In the genomic region with DNA sequence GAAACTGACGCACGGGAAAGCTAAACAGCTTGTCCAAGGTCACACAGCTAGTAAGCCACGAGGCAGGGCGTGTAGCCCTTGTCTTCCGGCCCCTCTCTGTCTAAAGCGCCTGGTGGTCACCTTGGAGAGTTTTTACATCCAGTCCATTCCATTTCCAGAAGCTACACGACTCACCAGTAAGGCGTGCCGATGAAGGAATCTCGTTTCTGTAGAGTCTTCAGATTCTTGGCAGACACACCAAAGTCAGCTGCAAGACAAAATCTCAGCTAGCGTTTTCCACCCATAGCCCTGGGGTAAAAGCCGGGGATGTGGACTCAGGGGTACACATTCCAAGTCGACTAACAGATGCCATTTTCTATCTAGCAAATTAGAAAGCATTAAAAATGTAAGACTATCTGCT, we compare ENCODE assay signal across 10 cellular contexts.
DNase-seq lines count a peak whose midpoint lies in the region; ATAC-seq and TF ChIP-seq lines count a peak whose summit lies in the region.
"Had no signal": no experiment of that assay in that cellular context is flagged by ENCODE, and none has a peak within 500 bp of the region (broad histone marks: within the 10 kb centered on the region; RNA-seq: fewer than 3 reads in every experiment).

No MANE protein-coding gene starts in this region.

- H3K27me3 ChIP-seq in CD4-positive, CD25-positive, alpha-beta regulatory T cell (ENCODE audit: control insufficient read depth, insufficient read depth, low read length) = no peaks in the 10 kb centered on the region
- no peaks in the 10 kb centered on the region for H3K27me3 ChIP-seq in neural cell (ENCODE audit: insufficient read depth, low read depth, low read length)

- no peak for TF ChIP-seq CTCF in OCI-LY7 (conservative IDR thresholded peaks at IDR 0.05; ENCODE audit: low read length)
- TF ChIP-seq CTCF in neural cell (IDR thresholded peaks at IDR 0.05; ENCODE audit: poor library complexity, severe bottlenecking) = no peak

- peak overlapping the region; percentile 24 for H3K4me3 ChIP-seq in CD4-positive, CD25-positive, alpha-beta regulatory T cell (ENCODE audit: low read depth, low read length)
- H3K4me3 ChIP-seq in OCI-LY7 (ENCODE audit: low read depth, low read length, poor library complexity, severe bottlenecking) = no peak overlapping the region
- peak overlapping the region; percentile 52 for H3K4me3 ChIP-seq in neural cell (ENCODE audit: low read length)

- H3K27ac ChIP-seq in CD4-positive, CD25-positive, alpha-beta regulatory T cell (ENCODE audit: insufficient read depth, low read length, poor library complexity, severe bottlenecking) = peak overlapping the region; percentile 60
- H3K27ac ChIP-seq in OCI-LY7 (ENCODE audit: low read depth, low read length, poor library complexity, severe bottlenecking) (peak overlapping the region; percentile 19), neural cell (ENCODE audit: low read length) (no peak overlapping the region)
- H3K27ac ChIP-seq: thoracic aorta had no signal

- peak overlapping the region in 2 of 4 donors; percentile 11 to 27 for H3K4me3 Mint-ChIP-seq in CD4-positive, CD25-positive, alpha-beta regulatory T cell

- H3K9me3 ChIP-seq in CD4-positive, CD25-positive, alpha-beta regulatory T cell (ENCODE audit: control insufficient read depth in 2 of 2, low read length in 2 of 2) = no peaks in the 10 kb centered on the region
- H3K9me3 ChIP-seq in OCI-LY7 (ENCODE audit: low read length) (no peaks in the 10 kb centered on the region), neural cell (ENCODE audit: low read length) (no peaks in the 10 kb centered on the region)
- H3K9me3 ChIP-seq: thoracic aorta had no signal

- H3K27ac Mint-ChIP-seq in CD4-positive, CD25-positive, alpha-beta regulatory T cell = peak overlapping the region; percentile 15 to 67 (median 52)
- H3K27ac Mint-ChIP-seq: progenitor cell of endocrine pancreas had no signal

- DNase-seq in CD4-positive, CD25-positive, alpha-beta regulatory T cell = no peak
- no peak for DNase-seq in OCI-LY7 (ENCODE audit: low spot score)
- DNase-seq in dedifferentiated amniotic fluid mesenchymal stem cell (ENCODE audit: extremely low spot score) = peak; percentile 85
- DNase-seq in SKM-1 (lab: John Stamatoyannopoulos, UW; ENCODE audit: unreplicated experiment) = no peak
- DNase-seq in mucosa of gallbladder (ENCODE audit: low spot score) = no peak
- DNase-seq in NCI-H2227 treated with DMSO at 0.1 percent for 48 hours (lab: John Stamatoyannopoulos, UW) = no peak
- DNase-seq in effector CD4-positive, alpha-beta T cell = no peak

- peaks cover 27% of the 10 kb centered on the region for H3K36me3 Mint-ChIP-seq in CD4-positive, CD25-positive, alpha-beta regulatory T cell

- BruUV-seq in OCI-LY7 (replicated peaks; lab: Mats Ljungman, UMichigan) = no TSS peak

- CTCF ChIA-PET in OCI-LY7 (lab: Charles Lee; ENCODE audit: unreplicated experiment) = interaction anchor here (2.1 kb wide), 1 partner anchor 81 kb away, joined by 13 read pairs; a partner anchor contains a TSS

- no peak overlapping the region for H3K9ac ChIP-seq in neural cell (ENCODE audit: low read length)

- no peak overlapping the region; the same call in 1 of the 2 replicates for H2AFZ ChIP-seq in OCI-LY7 (ENCODE audit: low read length)
- no peak overlapping the region for H2AFZ ChIP-seq in neural cell (ENCODE audit: low read depth, low read length)

- no peaks in the 10 kb centered on the region for H3K9me2 ChIP-seq in OCI-LY7 (ENCODE audit: insufficient read depth, low read length)
- no peaks in the 10 kb centered on the region for H3K9me2 ChIP-seq in neural cell (ENCODE audit: insufficient read depth, low read length)

- peaks cover under 1% of the 10 kb centered on the region for H3K27me3 Mint-ChIP-seq in CD4-positive, CD25-positive, alpha-beta regulatory T cell
- H3K27me3 Mint-ChIP-seq: progenitor cell of endocrine pancreas had no signal

- no peaks in the 10 kb centered on the region for H3K79me2 ChIP-seq in OCI-LY7 (ENCODE audit: insufficient read depth, low read depth, low read length)
- no peaks in the 10 kb centered on the region for H3K79me2 ChIP-seq in neural cell (replicated peaks; ENCODE audit: insufficient read depth, low read length)

- H3F3A ChIP-seq in neural cell (ENCODE audit: insufficient read depth, low read length, poor library complexity, severe bottlenecking) = no peaks in the 10 kb centered on the region

- intact Hi-C loops in OCI-LY7 (cut with micrococcal nuclease; ENCODE audit: unreplicated experiment) = loop anchor here (1.0 to 2.0 kb wide), 2 partner anchors 81 to 185 kb away; a partner anchor contains a TSS

- H3K9me3 Mint-ChIP-seq in CD4-positive, CD25-positive, alpha-beta regulatory T cell = no peaks in the 10 kb centered on the region

- H3K4me2 ChIP-seq in OCI-LY7 (ENCODE audit: low read length) = peak overlapping the region; percentile 65; the same call in 1 of the 2 replicates
- no peak overlapping the region for H3K4me2 ChIP-seq in neural cell (ENCODE audit: low read length)

- peaks cover 9 to 64% (median 39%) of the 10 kb centered on the region in 4 donors for H3K4me1 Mint-ChIP-seq in CD4-positive, CD25-positive, alpha-beta regulatory T cell

- no peaks in the 10 kb centered on the region for H4K20me1 ChIP-seq in OCI-LY7 (ENCODE audit: insufficient read depth, low read length)
- no peaks in the 10 kb centered on the region for H4K20me1 ChIP-seq in neural cell (ENCODE audit: insufficient read depth)

- ATAC-seq in CD4-positive, CD25-positive, alpha-beta regulatory T cell (ENCODE audit: low read depth in 2 of 2) = no peak

- H3K4me1 ChIP-seq in CD4-positive, CD25-positive, alpha-beta regulatory T cell (ENCODE audit: control insufficient read depth, insufficient read depth, low read length, poor library complexity, severe bottlenecking) = peaks cover 51% of the 10 kb centered on the region
- H3K4me1 ChIP-seq in OCI-LY7 (ENCODE audit: insufficient read depth, low read length, poor library complexity, severe bottlenecking) = peaks cover 39% of the 10 kb centered on the region

- no peak for TF ChIP-seq EP300 in neural cell (conservative IDR thresholded peaks at IDR 0.05; ENCODE audit: poor library complexity, severe bottlenecking)

- no peak for TF ChIP-seq RAD21 in neural cell (conservative IDR thresholded peaks at IDR 0.05)

- POLR2A ChIA-PET in OCI-LY7 (lab: Charles Lee) = interaction anchor here (1.1 kb wide), 1 partner anchor 49 kb away, joined by 3 read pairs; no protein-coding TSS in a partner anchor

- H3K36me3 ChIP-seq in CD4-positive, CD25-positive, alpha-beta regulatory T cell (ENCODE audit: control insufficient read depth, insufficient read depth, low read length) = peaks cover 55% of the 10 kb centered on the region
- H3K36me3 ChIP-seq in OCI-LY7 (ENCODE audit: insufficient read depth, low read length) (peaks cover 34% of the 10 kb centered on the region; the same call in 1 of the 2 replicates), neural cell (ENCODE audit: insufficient read depth, low read length) (no peaks in the 10 kb centered on the region)
- H3K36me3 ChIP-seq: thoracic aorta had no signal

TF ChIP-seq in neural cell, 6 proteins besides CTCF, POLR2A, EP300 and RAD21:
- no peak for TF ChIP-seq TAF1 (IDR thresholded peaks at IDR 0.05; ENCODE audit: low read depth)
- no peak for TF ChIP-seq MXI1 (conservative IDR thresholded peaks at IDR 0.05; ENCODE audit: poor library complexity, severe bottlenecking)
- TF ChIP-seq, protein P1, sequence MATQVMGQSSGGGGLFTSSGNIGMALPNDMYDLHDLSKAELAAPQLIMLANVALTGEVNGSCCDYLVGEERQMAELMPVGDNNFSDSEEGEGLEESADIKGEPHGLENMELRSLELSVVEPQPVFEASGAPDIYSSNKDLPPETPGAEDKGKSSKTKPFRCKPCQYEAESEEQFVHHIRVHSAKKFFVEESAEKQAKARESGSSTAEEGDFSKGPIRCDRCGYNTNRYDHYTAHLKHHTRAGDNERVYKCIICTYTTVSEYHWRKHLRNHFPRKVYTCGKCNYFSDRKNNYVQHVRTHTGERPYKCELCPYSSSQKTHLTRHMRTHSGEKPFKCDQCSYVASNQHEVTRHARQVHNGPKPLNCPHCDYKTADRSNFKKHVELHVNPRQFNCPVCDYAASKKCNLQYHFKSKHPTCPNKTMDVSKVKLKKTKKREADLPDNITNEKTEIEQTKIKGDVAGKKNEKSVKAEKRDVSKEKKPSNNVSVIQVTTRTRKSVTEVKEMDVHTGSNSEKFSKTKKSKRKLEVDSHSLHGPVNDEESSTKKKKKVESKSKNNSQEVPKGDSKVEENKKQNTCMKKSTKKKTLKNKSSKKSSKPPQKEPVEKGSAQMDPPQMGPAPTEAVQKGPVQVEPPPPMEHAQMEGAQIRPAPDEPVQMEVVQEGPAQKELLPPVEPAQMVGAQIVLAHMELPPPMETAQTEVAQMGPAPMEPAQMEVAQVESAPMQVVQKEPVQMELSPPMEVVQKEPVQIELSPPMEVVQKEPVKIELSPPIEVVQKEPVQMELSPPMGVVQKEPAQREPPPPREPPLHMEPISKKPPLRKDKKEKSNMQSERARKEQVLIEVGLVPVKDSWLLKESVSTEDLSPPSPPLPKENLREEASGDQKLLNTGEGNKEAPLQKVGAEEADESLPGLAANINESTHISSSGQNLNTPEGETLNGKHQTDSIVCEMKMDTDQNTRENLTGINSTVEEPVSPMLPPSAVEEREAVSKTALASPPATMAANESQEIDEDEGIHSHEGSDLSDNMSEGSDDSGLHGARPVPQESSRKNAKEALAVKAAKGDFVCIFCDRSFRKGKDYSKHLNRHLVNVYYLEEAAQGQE (IDR thresholded peaks at IDR 0.05; ENCODE audit: borderline replicate concordance) = no peak
- no peak for TF ChIP-seq EZH2 (IDR thresholded peaks at IDR 0.05; ENCODE audit: borderline replicate concordance, insufficient read depth, low read length, poor library complexity, severe bottlenecking)
- TF ChIP-seq POLR2AphosphoS5 (IDR thresholded peaks at IDR 0.05) = no peak
- TF ChIP-seq SMC3 (conservative IDR thresholded peaks at IDR 0.05; ENCODE audit: poor library complexity) = no peak
